Comparison of ENCODE assay signal across 9 cellular contexts in the genomic region with DNA sequence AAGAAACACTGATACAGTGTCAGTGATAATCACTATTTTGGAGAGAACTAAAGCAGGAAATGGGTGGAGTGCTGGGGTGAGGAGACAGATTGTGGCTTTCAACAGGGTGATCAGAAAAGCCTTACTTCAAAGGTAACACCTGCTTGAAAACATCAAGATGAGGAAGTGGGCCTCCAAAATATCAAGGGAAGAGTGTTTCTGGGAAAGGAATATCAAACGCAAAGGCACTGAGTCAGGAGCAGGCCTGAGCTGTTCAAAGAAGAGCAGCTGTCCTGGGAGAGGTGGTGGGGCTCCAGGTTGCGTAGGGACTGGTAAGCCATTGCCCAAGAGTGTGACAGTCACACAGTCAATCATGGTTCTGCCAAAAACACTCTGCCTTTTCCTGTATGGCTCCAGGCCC. TPM values are rescaled to one million over a fixed set of nuclear protein-coding genes. Genes with fewer than 3 reads are reported as not detected.
A peak's percentile ranks its signal among the peaks of the same experiment; 100 is the strongest.
DNase-seq lines count a peak whose midpoint lies in the region; ATAC-seq and TF ChIP-seq lines count a peak whose summit lies in the region.
"Had no signal": no experiment of that assay in that cellular context is flagged by ENCODE, and none has a peak within 500 bp of the region (broad histone marks: within the 10 kb centered on the region; RNA-seq: fewer than 3 reads in every experiment).

No MANE protein-coding gene starts in this region.

- H3K4me1 Mint-ChIP-seq in T-cell = peaks cover 90 to 93% (median 92%) of the 10 kb centered on the region in 3 donors
- peaks cover 47% of the 10 kb centered on the region for H3K4me1 Mint-ChIP-seq in activated T-helper 17 cell treated with anti-CD3 and anti-CD28 coated beads, Interleukin-2, amount 50 U/mL, for 72 hours
- peaks cover 46 to 92% (median 88%) of the 10 kb centered on the region in 4 donors for H3K4me1 Mint-ChIP-seq in naive thymus-derived CD8-positive, alpha-beta T cell

- H3K36me3 ChIP-seq in esophagus muscularis mucosa = no peaks in the 10 kb centered on the region

- peak overlapping the region; percentile 96 to 99 for H3K27ac Mint-ChIP-seq in T-cell
- H3K27ac Mint-ChIP-seq in activated T-helper 17 cell treated with anti-CD3 and anti-CD28 coated beads, Interleukin-2, amount 50 U/mL, for 72 hours = peak overlapping the region; percentile 93
- H3K27ac Mint-ChIP-seq in naive thymus-derived CD8-positive, alpha-beta T cell = peak overlapping the region; percentile 90 to 98 (median 94)

- TF ChIP-seq POLR2A in esophagus muscularis mucosa (IDR thresholded peaks at IDR 0.05; ENCODE audit: low read depth) = no peak

- H3K9me3 Mint-ChIP-seq in T-cell = peaks cover 0 to 5% (median 0%) of the 10 kb centered on the region in 3 donors
- H3K9me3 Mint-ChIP-seq in activated T-helper 17 cell treated with anti-CD3 and anti-CD28 coated beads, Interleukin-2, amount 50 U/mL, for 72 hours = peaks cover 3% of the 10 kb centered on the region
- no peaks in the 10 kb centered on the region for H3K9me3 Mint-ChIP-seq in naive thymus-derived CD8-positive, alpha-beta T cell

- TF ChIP-seq EP300 in esophagus muscularis mucosa (IDR thresholded peaks at IDR 0.05) = no peak

- H3K4me3 ChIP-seq in esophagus muscularis mucosa = no peak overlapping the region

- ATAC-seq in T-cell (replicated peaks in 1 of 4) = peak; percentile 92 to 94 (median 94)
- ATAC-seq in activated T-helper 17 cell treated with anti-CD3 and anti-CD28 coated beads, Interleukin-2, amount 50 U/mL, for 72 hours (replicated peaks) = peak; percentile 85
- ATAC-seq in naive thymus-derived CD8-positive, alpha-beta T cell = peak; percentile 91 to 93
- ATAC-seq in sciatic nerve = no peak

- H3K4me1 ChIP-seq in esophagus muscularis mucosa = no peaks in the 10 kb centered on the region

- H3K27me3 Mint-ChIP-seq in T-cell = no peaks in the 10 kb centered on the region
- H3K27me3 Mint-ChIP-seq in activated T-helper 17 cell treated with anti-CD3 and anti-CD28 coated beads, Interleukin-2, amount 50 U/mL, for 72 hours = no peaks in the 10 kb centered on the region
- no peaks in the 10 kb centered on the region for H3K27me3 Mint-ChIP-seq in naive thymus-derived CD8-positive, alpha-beta T cell

- peak overlapping the region; percentile 13 to 68 (median 41) for H3K4me3 Mint-ChIP-seq in T-cell
- H3K4me3 Mint-ChIP-seq in activated T-helper 17 cell treated with anti-CD3 and anti-CD28 coated beads, Interleukin-2, amount 50 U/mL, for 72 hours = peak overlapping the region; percentile 70
- H3K4me3 Mint-ChIP-seq in naive thymus-derived CD8-positive, alpha-beta T cell = peak overlapping the region; percentile 60 to 85 (median 70)

- no peaks in the 10 kb centered on the region for H3K36me3 Mint-ChIP-seq in T-cell
- H3K36me3 Mint-ChIP-seq in activated T-helper 17 cell treated with anti-CD3 and anti-CD28 coated beads, Interleukin-2, amount 50 U/mL, for 72 hours (ENCODE audit: low read depth) = no peaks in the 10 kb centered on the region
- peaks cover 0 to 6% (median 0%) of the 10 kb centered on the region in 3 donors for H3K36me3 Mint-ChIP-seq in naive thymus-derived CD8-positive, alpha-beta T cell

- 88% methylated on average over 2 of the region's 2 CpGs for WGBS in esophagus muscularis mucosa

- no peaks in the 10 kb centered on the region for H3K27me3 ChIP-seq in esophagus muscularis mucosa

- no peak overlapping the region for H3K27ac ChIP-seq in esophagus muscularis mucosa (replicated peaks in 1 of 4)

- intact Hi-C loops in esophagus muscularis mucosa (cut with DNase I) (no loop called here), sciatic nerve (cut with DNase I) (no loop called here), cardiac septum (cut with DNase I) (no loop called here)

- CTCF ChIA-PET in T-cell (lab: Charles Lee) = interaction anchor here in 1 of 2 donors (0.8 kb wide), 2 partner anchors 31 to 50 kb away, joined by 3 to 4 read pairs; no protein-coding TSS in a partner anchor

- DNase-seq in DMS153 treated with DMSO at 0.1 percent for 48 hours (lab: John Stamatoyannopoulos, UW; ENCODE audit: unreplicated experiment) (peak; percentile 26), T-cell (peak; percentile 18 to 66 (median 42)), esophagus muscularis mucosa (ENCODE audit: extremely low spot score) (no peak), sciatic nerve (ENCODE audit: low spot score) (no peak), islet precursor cell (no peak), cardiac septum (ENCODE audit: low spot score) (no peak)
- DNase-seq in naive thymus-derived CD8-positive, alpha-beta T cell = peak; percentile 18 to 79 (median 46)
- DNase-seq: substantia nigra had no signal

- POLR2A ChIA-PET in T-cell (lab: Charles Lee) = interaction anchor here in 1 of 2 donors (0.6 kb wide), 1 partner anchor 46 kb away, joined by 4 read pairs; no protein-coding TSS in a partner anchor
- POLR2A ChIA-PET in naive thymus-derived CD8-positive, alpha-beta T cell (lab: Charles Lee) = interaction anchor here (0.7 to 5.8 kb wide), 10 partner anchors 9 to 93 kb away, joined by 3 to 54 read pairs (median 5); partner anchors contain the start of gene ATP1A1

- H3K9me3 ChIP-seq in esophagus muscularis mucosa = no peaks in the 10 kb centered on the region

- no peak for TF ChIP-seq CTCF in esophagus muscularis mucosa (IDR thresholded peaks at IDR 0.05)

RNA-seq across cellular contexts. Expression of gene ATP1A1, which starts 47.1 kb away (rescaled TPM):
- total RNA-seq in T-cell (100 to 1,000 TPM; 230 to 292 (median 266) TPM), esophagus muscularis mucosa (100 to 1,000 TPM in 3 of 4 donors, 10 to 100 TPM in 1; 90.1 to 196 (median 157) TPM), sciatic nerve (251 TPM), cardiac septum (192 TPM)
- total RNA-seq in activated T-helper 17 cell treated with anti-CD3 and anti-CD28 coated beads, Interleukin-2, amount 50 U/mL, for 72 hours = 100 to 1,000 TPM; 206 to 244 TPM
- 100 to 1,000 TPM; 248 to 261 TPM for total RNA-seq in naive thymus-derived CD8-positive, alpha-beta T cell
- 10 to 100 TPM; 59.1 to 65.0 (median 60.6) TPM for polyA plus RNA-seq in naive thymus-derived CD8-positive, alpha-beta T cell

Comparison
In these comparisons a context has a peak if more than half of its experiments do, and no peak if none do; other contexts are left out.
1. DNase-seq: peak in DMS153 treated with DMSO at 0.1 percent for 48 hours (single experiment), T-cell (34 of 34) and naive thymus-derived CD8-positive, alpha-beta T cell (10 of 10); none in esophagus muscularis mucosa (single experiment), sciatic nerve (single experiment), islet precursor cell (single experiment) and cardiac septum (single experiment).
2. Peak in every context shown above with its lines, with median percentiles within 50 percentile points of each other: H3K27ac Mint-ChIP-seq and H3K4me3 Mint-ChIP-seq.